In the genomic region with DNA sequence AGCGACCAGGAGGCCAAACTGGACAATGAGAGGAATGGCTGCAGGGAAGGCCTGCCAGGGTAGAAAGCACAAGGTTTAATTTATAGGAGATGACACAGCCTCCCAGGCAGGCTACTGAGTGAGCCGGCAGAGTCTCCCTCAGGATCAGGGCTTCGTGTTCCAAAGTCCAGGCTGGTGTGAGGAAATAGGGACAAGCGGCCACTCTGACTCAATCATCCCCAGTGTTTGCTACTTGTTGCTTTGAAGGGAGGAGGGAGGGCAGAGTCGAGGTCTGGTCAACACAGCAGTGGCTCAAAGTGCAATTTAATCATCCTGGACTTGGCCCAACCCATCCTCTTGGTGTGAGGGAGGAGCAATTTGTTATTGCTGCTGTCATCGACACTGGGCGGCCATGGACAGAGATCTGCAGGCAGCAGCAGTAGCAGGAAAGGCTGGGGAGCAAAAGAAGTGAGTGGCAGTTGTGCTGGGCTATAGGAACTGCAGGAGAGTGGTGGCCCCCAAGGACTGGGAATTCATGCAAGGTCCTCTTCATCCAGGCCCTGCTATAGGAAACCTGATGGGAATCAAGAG, we compare ENCODE assay signal across 13 cellular contexts.
DNase-seq lines count a peak whose midpoint lies in the region; ATAC-seq, FAIRE-seq and TF ChIP-seq lines count a peak whose summit lies in the region.
"Had no signal": no experiment of that assay in that cellular context is flagged by ENCODE, and none has a peak within 500 bp of the region (broad histone marks: within the 10 kb centered on the region; RNA-seq: fewer than 3 reads in every experiment).

No MANE protein-coding gene starts in this region.

- peak overlapping the region; percentile 26 for H3K4me3 ChIP-seq in OCI-LY1 (ENCODE audit: low read depth, low read length, poor library complexity, severe bottlenecking)

- no peaks in the 10 kb centered on the region for H4K20me1 ChIP-seq in OCI-LY1 (ENCODE audit: insufficient read depth, low read length)

- H3K27ac ChIP-seq in OCI-LY1 (ENCODE audit: low read depth, low read length, poor library complexity, severe bottlenecking): peak overlapping the region; percentile 86

- FAIRE-seq in urothelium cell line (lab: Jason Lieb, UNC): no peak
- FAIRE-seq: GM12891 had no signal

- H3K27me3 Mint-ChIP-seq in stimulated activated memory B cell treated with anti-CD40 and anti-IgM and Interleukin-4, amounts not matched to agents 10 μg/mL and 1 μg/mL and 100 μg/mL, for 72 hours: no peaks in the 10 kb centered on the region

- H2AFZ ChIP-seq in OCI-LY1 (ENCODE audit: low read length): no peak overlapping the region

- no peaks in the 10 kb centered on the region for H3K36me3 ChIP-seq in OCI-LY1 (ENCODE audit: insufficient read depth, low read length)

- peak overlapping the region; percentile 48 for H3K27ac Mint-ChIP-seq in stimulated activated memory B cell treated with anti-CD40 and anti-IgM and Interleukin-4, amounts not matched to agents 10 μg/mL and 1 μg/mL and 100 μg/mL, for 72 hours
- H3K27ac Mint-ChIP-seq: activated T-helper 2 cell treated with anti-CD3 and anti-CD28 coated beads, Interferon-gamma antibody, Interleukin-2, Interleukin-4, amounts not matched to agents 10 μg/mL and 5 μg/mL and 100 μg/mL, durations not matched to agents 14 hours and 24 hours and 36 hours had no signal

- no peak for TF ChIP-seq CTCF in OCI-LY1 (IDR thresholded peaks at IDR 0.05; ENCODE audit: low read length)

- peak; percentile 89 for DNase-seq in glomerular visceral epithelial cell (ENCODE audit: extremely low spot score)
- no peak for DNase-seq in urothelium cell line (ENCODE audit: low spot score)
- no peak for DNase-seq in cortex of kidney (lab: John Stamatoyannopoulos, UW)
- no peak for DNase-seq in DMS153 treated with DMSO at 0.1 percent for 48 hours (lab: John Stamatoyannopoulos, UW; ENCODE audit: unreplicated experiment)
- DNase-seq: effector memory CD4-positive, alpha-beta T cell; NCI-H1092; SW 1271 had no signal

- H3K9me3 Mint-ChIP-seq in stimulated activated memory B cell treated with anti-CD40 and anti-IgM and Interleukin-4, amounts not matched to agents 10 μg/mL and 1 μg/mL and 100 μg/mL, for 72 hours: no peaks in the 10 kb centered on the region
- H3K9me3 Mint-ChIP-seq: activated T-helper 2 cell treated with anti-CD3 and anti-CD28 coated beads, Interferon-gamma antibody, Interleukin-2, Interleukin-4, amounts not matched to agents 10 μg/mL and 5 μg/mL and 100 μg/mL, durations not matched to agents 14 hours and 24 hours and 36 hours had no signal

- no peak overlapping the region; the same call in 1 of the 2 replicates for H3K9ac ChIP-seq in OCI-LY1 (ENCODE audit: low read length)

- no peaks in the 10 kb centered on the region for H3K79me2 ChIP-seq in OCI-LY1 (ENCODE audit: insufficient read depth, low read length)

- H3K4me1 ChIP-seq in OCI-LY1 (ENCODE audit: insufficient read depth, low read length, severe bottlenecking): peaks cover 29% of the 10 kb centered on the region

- H3F3A ChIP-seq in OCI-LY1 (ENCODE audit: insufficient read depth, low read length): no peaks in the 10 kb centered on the region

- H3K9me2 ChIP-seq in OCI-LY1 (ENCODE audit: low read depth, low read length): no peaks in the 10 kb centered on the region

- H3K4me2 ChIP-seq in OCI-LY1 (ENCODE audit: low read length): peak overlapping the region; percentile 47

- no peaks in the 10 kb centered on the region for H3K27me3 ChIP-seq in OCI-LY1 (ENCODE audit: insufficient read depth, low read length)

- peak; percentile 7 for ATAC-seq in GM19372 (IDR thresholded peaks at IDR 0.05; ENCODE audit: low read depth, unreplicated experiment)
- ATAC-seq in stimulated activated memory B cell treated with anti-CD40 and anti-IgM and Interleukin-4, amounts not matched to agents 10 μg/mL and 1 μg/mL and 100 μg/mL, for 72 hours: no peak
- no peak for ATAC-seq in HG03432 (IDR thresholded peaks at IDR 0.05; ENCODE audit: unreplicated experiment)

- no peaks in the 10 kb centered on the region for H3K9me3 ChIP-seq in OCI-LY1 (ENCODE audit: low read length)

- H3K4me1 Mint-ChIP-seq in stimulated activated memory B cell treated with anti-CD40 and anti-IgM and Interleukin-4, amounts not matched to agents 10 μg/mL and 1 μg/mL and 100 μg/mL, for 72 hours: peaks cover 30% of the 10 kb centered on the region

- H3K4me3 Mint-ChIP-seq in stimulated activated memory B cell treated with anti-CD40 and anti-IgM and Interleukin-4, amounts not matched to agents 10 μg/mL and 1 μg/mL and 100 μg/mL, for 72 hours: peak overlapping the region; percentile 32

- H3K36me3 Mint-ChIP-seq in stimulated activated memory B cell treated with anti-CD40 and anti-IgM and Interleukin-4, amounts not matched to agents 10 μg/mL and 1 μg/mL and 100 μg/mL, for 72 hours: no peaks in the 10 kb centered on the region
